8 cellular contexts compared by ENCODE assay signal in genomic region chr7:144127714-144128334, GRCh38. TPM values are rescaled to one million over a fixed set of nuclear protein-coding genes. Genes with fewer than 3 reads are reported as not detected.
A peak's percentile ranks its signal among the peaks of the same experiment; 100 is the strongest.
DNase-seq lines count a peak whose midpoint lies in the region; TF ChIP-seq lines count a peak whose summit lies in the region.

No MANE protein-coding gene starts in this region.

- POLR2A ChIA-PET in HEK293 (lab: Yijun Ruan, JAX): no interaction called here

- DNase-seq in GM10266 (ENCODE audit: extremely low spot score): peak; percentile 75
- DNase-seq in MM.1S: peak; percentile 91
- peak; percentile 74 for DNase-seq in SK-N-DZ (ENCODE audit: low spot score)
- peak; percentile 74 for DNase-seq in activated gamma-delta T cell treated with anti-CD3 and anti-CD28 coated beads, Interleukin-2, amount 50 U/mL, for 16 hours (ENCODE audit: low read depth)
- DNase-seq in globus pallidus (ENCODE audit: low spot score): peak; percentile 38
- DNase-seq in pons (ENCODE audit: low spot score): peak; percentile 33
- peak; percentile 83 for DNase-seq in ureter (ENCODE audit: low spot score)

- H2AFZ ChIP-seq in MM.1S (ENCODE audit: low read length): no peak overlapping the region

- H3K9me2 ChIP-seq in MM.1S (replicated peaks; ENCODE audit: insufficient read depth, low read length): no peaks in the 10 kb centered on the region

- TF ChIP-seq CTCF in GM10266 (IDR thresholded peaks at IDR 0.05; ENCODE audit: control insufficient read depth, insufficient read depth, low read depth, missing control alignments) (peak; percentile 88), HEK293 (tag by site-specific recombination; IDR thresholded peaks at IDR 0.05) (0 out of 2 replicates have a peak, but pooled peaks have one; percentile 21), MM.1S (IDR thresholded peaks at IDR 0.05; ENCODE audit: low read length) (peak; percentile 99)

- H3K27me3 ChIP-seq in MM.1S (replicated peaks; ENCODE audit: insufficient read depth, low read length): no peaks in the 10 kb centered on the region

- H3F3A ChIP-seq in MM.1S (ENCODE audit: insufficient read depth, low read length): no peaks in the 10 kb centered on the region

- CTCF ChIA-PET in HEK293 (lab: Yijun Ruan, JAX): interaction anchor here (0.5 to 1.7 kb wide), 27 partner anchors 8 to 838 kb away, joined by 3 to 15 read pairs (median 4); partner anchors contain the start of gene OR2A2

- H3K4me3 ChIP-seq in HEK293 (ENCODE audit: low read depth, low read length) (no peak overlapping the region), MM.1S (ENCODE audit: low read length) (no peak overlapping the region)

- H3K27ac ChIP-seq in HEK293 (ENCODE audit: extremely low read depth, low read depth, low read length) (no peak overlapping the region), MM.1S (ENCODE audit: low read length) (no peak overlapping the region)

- H3K9me3 ChIP-seq in HEK293 (ENCODE audit: control insufficient read depth, insufficient read depth, low read depth, low read length): no peaks in the 10 kb centered on the region
- H3K9me3 ChIP-seq in MM.1S (replicated peaks; ENCODE audit: insufficient read depth, low read length): no peaks in the 10 kb centered on the region

- no peaks in the 10 kb centered on the region for H3K79me2 ChIP-seq in MM.1S (ENCODE audit: low read length)

- no peak overlapping the region for H3K9ac ChIP-seq in MM.1S (ENCODE audit: low read length)

- H3K4me1 ChIP-seq in HEK293 (ENCODE audit: control insufficient read depth, insufficient read depth, low read length) (no peaks in the 10 kb centered on the region), MM.1S (ENCODE audit: low read length) (peaks cover 7% of the 10 kb centered on the region; the same call in 1 of the 2 replicates)

- H3K36me3 ChIP-seq in HEK293 (ENCODE audit: control insufficient read depth in 2 of 2, insufficient read depth in 1 of 2, low read length in 2 of 2) (no peaks in the 10 kb centered on the region), MM.1S (replicated peaks; ENCODE audit: insufficient read depth, low read length) (no peaks in the 10 kb centered on the region)

- no peak overlapping the region for H3K4me2 ChIP-seq in MM.1S (ENCODE audit: low read depth, low read length)

- H4K20me1 ChIP-seq in MM.1S (ENCODE audit: insufficient read depth, low read length): no peaks in the 10 kb centered on the region

TF ChIP-seq in HEK293, 187 proteins besides CTCF, POLR2A, EP300 and RAD21:
- peak; percentile 99 for TF ChIP-seq ZNF10 (tag by site-specific recombination; IDR thresholded peaks at IDR 0.05)
- TF ChIP-seq SCRT1 (tag by site-specific recombination; IDR thresholded peaks at IDR 0.05; ENCODE audit: borderline replicate concordance): 0 out of 2 replicates have a peak, but pooled peaks have one; percentile 20
- peak; percentile 18; the same call in 1 of the 2 replicates for TF ChIP-seq SP3 (tag by site-specific recombination; IDR thresholded peaks at IDR 0.05)
- TF ChIP-seq ZNF654 (tag by site-specific recombination; IDR thresholded peaks at IDR 0.05; ENCODE audit: low read depth): peak; percentile 87
- TF ChIP-seq SCRT2 (tag by site-specific recombination; IDR thresholded peaks at IDR 0.05): peak; percentile 76
- TF ChIP-seq ZNF791 (tag by site-specific recombination; IDR thresholded peaks at IDR 0.05): no peak
- no peak for TF ChIP-seq FEZF1 (tag by site-specific recombination; IDR thresholded peaks at IDR 0.05)
- TF ChIP-seq ZNF341 (tag by site-specific recombination; IDR thresholded peaks at IDR 0.05; ENCODE audit: low read depth): peak; percentile 43; the same call in 1 of the 2 replicates
TF ChIP-seq in HEK293: peak in this region for 6.

RNA-seq across cellular contexts. Expression of gene OR2A14, which starts 4.8 kb away (rescaled TPM):
- polyA plus RNA-seq in SK-N-DZ (2014; cell fraction: cytosol; rRNA removed): not detected in 2 replicates
- polyA plus RNA-seq in SK-N-DZ (2014; cell fraction: nucleus; rRNA removed): not detected in 2 replicates
- not detected for total RNA-seq in ureter

RNA-seq across cellular contexts. Expression of gene OR2A2, which starts 18.4 kb away (rescaled TPM):
- polyA plus RNA-seq in SK-N-DZ (2014; cell fraction: cytosol; rRNA removed): not detected in 2 replicates
- not detected in 2 replicates for polyA plus RNA-seq in SK-N-DZ (2014; cell fraction: nucleus; rRNA removed)
- total RNA-seq in ureter: not detected

RNA-seq across cellular contexts. Expression of gene OR2A12, which starts 41.7 kb away (rescaled TPM):
- polyA plus RNA-seq in SK-N-DZ (2014; cell fraction: cytosol; rRNA removed): not detected in 2 replicates
- polyA plus RNA-seq in SK-N-DZ (2014; cell fraction: nucleus; rRNA removed): not detected in 2 replicates
- total RNA-seq in ureter: not detected

RNA-seq across cellular contexts. Expression of gene CTAGE4, which starts 55.4 kb away (rescaled TPM):
- not detected in 2 replicates for polyA plus RNA-seq in SK-N-DZ (2014; cell fraction: cytosol; rRNA removed)
- not detected in 2 replicates for polyA plus RNA-seq in SK-N-DZ (2014; cell fraction: nucleus; rRNA removed)
- 4.0 TPM for total RNA-seq in ureter

RNA-seq across cellular contexts. Expression of gene OR2A25, which starts 58.2 kb away (rescaled TPM):
- not detected in 2 replicates for polyA plus RNA-seq in SK-N-DZ (2014; cell fraction: cytosol; rRNA removed)
- polyA plus RNA-seq in SK-N-DZ (2014; cell fraction: nucleus; rRNA removed): not detected in 2 replicates
- not detected for total RNA-seq in ureter

Comparison
In these comparisons a context has a peak if more than half of its experiments do, and no peak if none do; other contexts are left out.
1. DNase-seq: peak in every context shown above with its lines; median percentile 91 in MM.1S; 83 in ureter; 75 in GM10266; 74 in SK-N-DZ; 74 in activated gamma-delta T cell treated with anti-CD3 and anti-CD28 coated beads, Interleukin-2, amount 50 U/mL, for 16 hours; 38 in globus pallidus; 33 in pons.
2. CTCF ChIP-seq: peak in every context shown above with its lines; median percentile 99 in MM.1S; 88 in GM10266; 21 in HEK293.